ENCODE assay signal across 18 cellular contexts in genomic region chr7:98997836-98998235, GRCh38.
"Had no signal": no experiment of that assay in that cellular context is flagged by ENCODE, and none has a peak within 500 bp of the region (broad histone marks: within the 10 kb centered on the region; RNA-seq: fewer than 3 reads in every experiment).

No MANE protein-coding gene starts in this region.

- H3K4me1 Mint-ChIP-seq: brain had no signal

- H3K4me1 ChIP-seq: left lung, upper lobe of right lung had no signal

- H3K4me3 Mint-ChIP-seq: activated CD4-positive, alpha-beta memory T cell treated with anti-CD3 and anti-CD28 coated beads, Interleukin-2, amount 10 ng/mL, durations not matched to agents 7 days and 5 days; activated T-cell treated with anti-CD3 and anti-CD28 coated beads, Interleukin-2, amount 50 U/mL, for 24 hours; activated T-helper 17 cell treated with anti-CD3 and anti-CD28 coated beads, Interleukin-2, amount 50 U/mL, for 72 hours; brain; natural killer cell; T-helper 17 cell had no signal

- H3K9me3 Mint-ChIP-seq: activated CD4-positive, alpha-beta memory T cell treated with anti-CD3 and anti-CD28 coated beads, Interleukin-2, amount 10 ng/mL, durations not matched to agents 7 days and 5 days; activated naive CD4-positive, alpha-beta T cell treated with anti-CD3 and anti-CD28 coated beads, Interleukin-2, amount 50 U/mL, for 72 hours; activated T-cell treated with anti-CD3 and anti-CD28 coated beads, Interleukin-2, amount 50 U/mL, for 24 hours; activated T-helper 17 cell treated with anti-CD3 and anti-CD28 coated beads, Interleukin-2, amount 50 U/mL, for 72 hours; brain; natural killer cell had no signal

- ATAC-seq: activated naive CD4-positive, alpha-beta T cell treated with anti-CD3 and anti-CD28 coated beads, Interleukin-2, amount 50 U/mL, for 72 hours; activated T-helper 17 cell treated with anti-CD3 and anti-CD28 coated beads, Interleukin-2, amount 50 U/mL, for 72 hours; left lung; natural killer cell; T-helper 17 cell; upper lobe of right lung had no signal

- DNase-seq: activated CD4-positive, alpha-beta memory T cell treated with anti-CD3 and anti-CD28 coated beads, Interleukin-2, amount 10 ng/mL, durations not matched to agents 7 days and 5 days; activated CD4-positive, alpha-beta T cell treated with anti-CD3 and anti-CD28 coated beads for 48 hours; activated T-cell treated with anti-CD3 and anti-CD28 coated beads, Interleukin-2, amount 50 U/mL, for 24 hours; dermis blood vessel endothelial cell; effector CD8-positive, alpha-beta T cell; kidney glomerular epithelial cell; left lung; midbrain; natural killer cell; retina; stimulated activated CD4-positive, alpha-beta T cell treated with anti-CD3 and anti-CD28 coated beads, Interleukin-2, amount 100 ng/mL, for 48 hours; stimulated activated naive CD4-positive, alpha-beta T cell treated with Interleukin-2 at 50 U/mL for 16 hours; T-helper 17 cell; upper lobe of right lung had no signal

- H3K27ac ChIP-seq: left lung, upper lobe of right lung had no signal

- H3K27me3 ChIP-seq: left lung, upper lobe of right lung had no signal

- H3K9me3 ChIP-seq: left lung, upper lobe of right lung had no signal

- H3K27ac Mint-ChIP-seq: activated CD4-positive, alpha-beta memory T cell treated with anti-CD3 and anti-CD28 coated beads, Interleukin-2, amount 10 ng/mL, durations not matched to agents 7 days and 5 days; natural killer cell; progenitor cell of endocrine pancreas had no signal

- H3K4me3 ChIP-seq: left lung, upper lobe of right lung had no signal

- H3K27me3 Mint-ChIP-seq: activated CD4-positive, alpha-beta memory T cell treated with anti-CD3 and anti-CD28 coated beads, Interleukin-2, amount 10 ng/mL, durations not matched to agents 7 days and 5 days; activated T-cell treated with anti-CD3 and anti-CD28 coated beads, Interleukin-2, amount 50 U/mL, for 24 hours; activated T-helper 17 cell treated with anti-CD3 and anti-CD28 coated beads, Interleukin-2, amount 50 U/mL, for 72 hours; brain; progenitor cell of endocrine pancreas; T-helper 17 cell had no signal
